Comparison of ENCODE assay signal across 20 cellular contexts in genomic region chr5:16067415-16067814, GRCh38.
"Had no signal": no experiment of that assay in that cellular context is flagged by ENCODE, and none has a peak within 500 bp of the region (broad histone marks: within the 10 kb centered on the region; RNA-seq: fewer than 3 reads in every experiment).

No MANE protein-coding gene starts in this region.

- H3K27me3 Mint-ChIP-seq: activated T-cell treated with anti-CD3 and anti-CD28 coated beads, Interleukin-2, amount 50 U/mL, for 24 hours; activated T-helper 17 cell treated with anti-CD3 and anti-CD28 coated beads, Interleukin-2, amount 50 U/mL, for 72 hours; naive B cell; stimulated activated naive B cell treated with anti-CD40 and anti-IgM and Interleukin-4, amounts not matched to agents 10 μg/mL and 1 μg/mL and 100 μg/mL, for 72 hours had no signal

- H3K27ac Mint-ChIP-seq: activated naive CD4-positive, alpha-beta T cell treated with anti-CD3 and anti-CD28 coated beads, Interleukin-2, amount 50 U/mL, for 72 hours; activated T-cell treated with anti-CD3 and anti-CD28 coated beads, Interleukin-2, amount 50 U/mL, for 24 hours; activated T-helper 17 cell treated with anti-CD3 and anti-CD28 coated beads, Interleukin-2, amount 50 U/mL, for 72 hours; naive B cell; stimulated activated naive B cell treated with anti-CD40 and anti-IgM and Interleukin-4, amounts not matched to agents 10 μg/mL and 1 μg/mL and 100 μg/mL, for 72 hours; type B pancreatic cell had no signal

- H3K36me3 Mint-ChIP-seq: activated naive CD4-positive, alpha-beta T cell treated with anti-CD3 and anti-CD28 coated beads, Interleukin-2, amount 50 U/mL, for 72 hours; naive B cell; stimulated activated naive B cell treated with anti-CD40 and anti-IgM and Interleukin-4, amounts not matched to agents 10 μg/mL and 1 μg/mL and 100 μg/mL, for 72 hours; type B pancreatic cell had no signal

- ATAC-seq: activated naive CD4-positive, alpha-beta T cell treated with anti-CD3 and anti-CD28 coated beads, Interleukin-2, amount 50 U/mL, for 72 hours; activated T-helper 17 cell treated with anti-CD3 and anti-CD28 coated beads, Interleukin-2, amount 50 U/mL, for 72 hours; foreskin keratinocyte; left lobe of liver; lower lobe of right lung; sciatic nerve; stimulated activated naive B cell treated with anti-CD40 and anti-IgM and Interleukin-4, amounts not matched to agents 10 μg/mL and 1 μg/mL and 100 μg/mL, for 72 hours had no signal

- H3K4me3 Mint-ChIP-seq: activated T-cell treated with anti-CD3 and anti-CD28 coated beads, Interleukin-2, amount 50 U/mL, for 24 hours; activated T-helper 17 cell treated with anti-CD3 and anti-CD28 coated beads, Interleukin-2, amount 50 U/mL, for 72 hours; naive B cell; stimulated activated naive B cell treated with anti-CD40 and anti-IgM and Interleukin-4, amounts not matched to agents 10 μg/mL and 1 μg/mL and 100 μg/mL, for 72 hours; type B pancreatic cell had no signal

- FAIRE-seq: small intestine had no signal

- H3K4me1 Mint-ChIP-seq: activated T-helper 17 cell treated with anti-CD3 and anti-CD28 coated beads, Interleukin-2, amount 50 U/mL, for 72 hours; naive B cell; stimulated activated naive B cell treated with anti-CD40 and anti-IgM and Interleukin-4, amounts not matched to agents 10 μg/mL and 1 μg/mL and 100 μg/mL, for 72 hours had no signal

- DNase-seq: activated CD4-positive, alpha-beta T cell treated with anti-CD3 and anti-CD28 coated beads for 1 hour; activated T-cell treated with anti-CD3 and anti-CD28 coated beads, Interleukin-2, amount 50 U/mL, for 24 hours; brain microvascular endothelial cell; dermis blood vessel endothelial cell; effector CD8-positive, alpha-beta T cell; foreskin keratinocyte; lower lobe of right lung; naive B cell; occipital lobe; posterior cingulate gyrus; small intestine; stimulated activated CD4-positive, alpha-beta T cell treated with anti-CD3 and anti-CD28 coated beads, Interleukin-2, amount 100 ng/mL, for 24 hours; stimulated activated naive B cell treated with anti-CD40 and anti-IgM and Interleukin-4, amounts not matched to agents 10 μg/mL and 1 μg/mL and 100 μg/mL, for 72 hours; testis; WERI-Rb-1 had no signal

- H3K9me3 Mint-ChIP-seq: activated naive CD4-positive, alpha-beta T cell treated with anti-CD3 and anti-CD28 coated beads, Interleukin-2, amount 50 U/mL, for 72 hours; activated T-helper 17 cell treated with anti-CD3 and anti-CD28 coated beads, Interleukin-2, amount 50 U/mL, for 72 hours; type B pancreatic cell had no signal
